7 cellular contexts compared by ENCODE assay signal in the genomic region with DNA sequence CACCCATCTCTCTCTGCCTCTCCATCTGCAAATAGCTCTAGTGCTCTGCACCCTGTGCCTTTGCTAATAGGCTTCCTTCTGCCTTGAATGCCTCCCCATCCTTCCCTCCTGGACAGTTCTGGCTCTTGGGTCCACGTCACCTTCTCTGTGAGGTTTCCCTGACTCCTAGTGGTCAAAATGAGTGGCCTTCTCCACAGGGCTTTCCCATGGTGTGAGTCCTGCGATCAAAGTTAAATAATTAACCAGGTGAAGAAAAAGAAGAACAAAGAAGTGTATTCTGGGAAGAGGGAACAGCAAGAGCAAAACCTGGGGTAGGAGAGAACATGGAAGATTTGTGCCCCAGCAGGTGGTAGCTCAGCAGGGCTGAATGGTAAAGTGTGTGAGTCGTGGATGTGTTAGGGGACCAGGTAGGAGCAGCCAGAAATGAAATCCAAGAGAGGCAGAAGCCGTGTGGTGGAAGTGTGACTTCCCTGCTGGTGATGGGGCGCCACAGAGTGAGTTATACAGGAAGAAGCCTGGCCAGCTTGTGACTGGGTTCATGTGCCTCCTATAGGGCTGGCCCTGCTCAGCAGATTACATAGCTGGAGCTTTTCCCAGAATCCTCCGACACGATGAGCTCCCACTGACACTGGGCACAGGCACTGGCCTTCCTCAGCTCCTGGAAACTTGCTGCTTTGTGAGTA.
DNase-seq lines count a peak whose midpoint lies in the region; ATAC-seq and TF ChIP-seq lines count a peak whose summit lies in the region.

No MANE protein-coding gene starts in this region.

- no peak overlapping the region for H3K56ac ChIP-seq in H9 (ENCODE audit: insufficient read length, low read depth, low read length)

- H2AK5ac ChIP-seq in H9 (ENCODE audit: insufficient read length, low read length) = no peak overlapping the region

- no peak overlapping the region for H3K14ac ChIP-seq in H9 (ENCODE audit: insufficient read depth, low read length)

- H3K4me3 Mint-ChIP-seq in H9 = no peak overlapping the region
- H3K4me3 Mint-ChIP-seq in WTC11 = no peak overlapping the region

- WGBS in H9 (ENCODE audit: extremely low coverage, insufficient read length, low lambda C conversion rate) = no CpG with 5 or more reads among the region's 7 CpGs

- no peak overlapping the region for H3K4me2 ChIP-seq in H9 (ENCODE audit: insufficient read depth, insufficient read length, low read length)

- no peak overlapping the region for H4K91ac ChIP-seq in H9 (ENCODE audit: insufficient read length, low read depth, low read length)

- no peak overlapping the region for H3T11ph ChIP-seq in H9 (ENCODE audit: low read length)

- TF ChIP-seq CTCF in H9 (conservative IDR thresholded peaks at IDR 0.05) (peak; percentile 43; the same call in 1 of the 3 replicates), WTC11 (IDR thresholded peaks at IDR 0.05) (no peak)

- no peaks in the 10 kb centered on the region for H3K27me3 ChIP-seq in H9 (ENCODE audit: insufficient read depth, low read length)

- H3K4ac ChIP-seq in H9 (ENCODE audit: low read depth, low read length) = no peak overlapping the region

- H2BK120ac ChIP-seq in H9 (ENCODE audit: low read depth, low read length, poor library complexity, severe bottlenecking) = no peak overlapping the region

- peaks cover 8% of the 10 kb centered on the region for H3K27me3 Mint-ChIP-seq in H9 (ENCODE audit: low read depth)
- no peaks in the 10 kb centered on the region for H3K27me3 Mint-ChIP-seq in WTC11 (ENCODE audit: low read depth)

- H2BK20ac ChIP-seq in H9 (ENCODE audit: low read depth, low read length, poor library complexity, severe bottlenecking) = no peak overlapping the region

- ATAC-seq in WTC11 = peak; percentile 71
- peak; percentile 70 to 78 for ATAC-seq in left cardiac atrium

- H2AFZ ChIP-seq in H9 (ENCODE audit: low read length) = no peak overlapping the region

- no peak overlapping the region for H3K18ac ChIP-seq in H9 (ENCODE audit: insufficient read length, low read depth, low read length)

- H3K36me3 Mint-ChIP-seq in H9 (ENCODE audit: insufficient read depth in 1 of 3, low read depth in 3 of 3) (no peaks in the 10 kb centered on the region; a peak in 1 of 7 replicates), WTC11 (no peaks in the 10 kb centered on the region)

- H3K23ac ChIP-seq in H9 (ENCODE audit: insufficient read length, low read depth, low read length) = no peak overlapping the region

- no peak overlapping the region for H4K5ac ChIP-seq in H9 (ENCODE audit: insufficient read length, low read depth, low read length)

- H3K79me2 ChIP-seq in H9 (ENCODE audit: insufficient read depth, low read length) = no peaks in the 10 kb centered on the region

- no peak overlapping the region for H3K27ac ChIP-seq in H9 (ENCODE audit: insufficient read length, low read depth, low read length)

- no peaks in the 10 kb centered on the region for H3K9me3 ChIP-seq in H9 (ENCODE audit: control insufficient read depth, low read depth, low read length)

- no peaks in the 10 kb centered on the region for H3K4me1 ChIP-seq in H9 (ENCODE audit: insufficient read depth, low read length)

- no peak overlapping the region for H2BK12ac ChIP-seq in H9 (ENCODE audit: insufficient read length, low read depth, low read length)

- no peak overlapping the region for H2BK5ac ChIP-seq in H9 (ENCODE audit: insufficient read length, low read length)

- no peak overlapping the region for H2BK15ac ChIP-seq in H9 (ENCODE audit: low read depth, low read length)

- H3K9me3 Mint-ChIP-seq in H9 (peaks cover 4 to 7% of the 10 kb centered on the region in 2 experiments; a peak in 4 of 5 replicates), WTC11 (no peaks in the 10 kb centered on the region)

- no peaks in the 10 kb centered on the region for H3K23me2 ChIP-seq in H9 (ENCODE audit: insufficient read length, low read depth, low read length, poor library complexity, severe bottlenecking)

- H4K20me1 ChIP-seq in H9 (ENCODE audit: control insufficient read depth, insufficient read depth, insufficient read length) = no peaks in the 10 kb centered on the region

- DNase-seq in H9 (peak; percentile 39), WTC11 (ENCODE audit: low spot score) (no peak), left cardiac atrium (no peak), superior temporal gyrus (ENCODE audit: extremely low spot score) (peak; percentile 11), NOMO-1 treated with DMSO at 0.1 percent for 48 hours (lab: John Stamatoyannopoulos, UW; ENCODE audit: unreplicated experiment) (no peak), NCI-H524 (lab: John Stamatoyannopoulos, UW) (no peak)
- no peak for DNase-seq in activated CD8-positive, alpha-beta memory T cell treated with anti-CD3 and anti-CD28 coated beads, Interleukin-2, amount 50 U/mL, for 48 hours

- no peak overlapping the region for H4K8ac ChIP-seq in H9 (replicated peaks; ENCODE audit: insufficient read length, low read depth, low read length)

- CTCF ChIA-PET in WTC11 (lab: Charles Lee) = interaction anchor here (0.6 to 1.7 kb wide), 6 partner anchors 41 to 265 kb away, joined by 3 to 9 read pairs (median 4); no protein-coding TSS in a partner anchor

- H3K9ac ChIP-seq in H9 (ENCODE audit: extremely low read depth, insufficient read length, low read length) = no peak overlapping the region

- intact Hi-C loops in left cardiac atrium (cut with DNase I) = no loop called here

- POLR2A ChIA-PET in WTC11 (lab: Charles Lee) = no interaction called here

- H3K79me1 ChIP-seq in H9 (ENCODE audit: insufficient read depth, low read depth, low read length, poor library complexity, severe bottlenecking) = no peaks in the 10 kb centered on the region

- peak overlapping the region in 1 of 3 experiments; percentile 12; a peak in 2 of 7 replicates for H3K27ac Mint-ChIP-seq in H9
- no peak overlapping the region for H3K27ac Mint-ChIP-seq in WTC11

- H3K4me1 Mint-ChIP-seq in H9 = peaks cover 0 to 8% of the 10 kb centered on the region in 2 experiments; a peak in 2 of 4 replicates
- H3K4me1 Mint-ChIP-seq in WTC11 = no peaks in the 10 kb centered on the region

TF ChIP-seq in WTC11, 78 proteins besides CTCF, POLR2A, EP300 and RAD21:
- TF ChIP-seq ETV6 (CRISPR knock-in tag; IDR thresholded peaks at IDR 0.05) = no peak
- TF ChIP-seq, protein P1, sequence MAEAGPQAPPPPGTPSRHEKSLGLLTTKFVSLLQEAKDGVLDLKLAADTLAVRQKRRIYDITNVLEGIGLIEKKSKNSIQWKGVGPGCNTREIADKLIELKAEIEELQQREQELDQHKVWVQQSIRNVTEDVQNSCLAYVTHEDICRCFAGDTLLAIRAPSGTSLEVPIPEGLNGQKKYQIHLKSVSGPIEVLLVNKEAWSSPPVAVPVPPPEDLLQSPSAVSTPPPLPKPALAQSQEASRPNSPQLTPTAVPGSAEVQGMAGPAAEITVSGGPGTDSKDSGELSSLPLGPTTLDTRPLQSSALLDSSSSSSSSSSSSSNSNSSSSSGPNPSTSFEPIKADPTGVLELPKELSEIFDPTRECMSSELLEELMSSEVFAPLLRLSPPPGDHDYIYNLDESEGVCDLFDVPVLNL (CRISPR knock-in tag; IDR thresholded peaks at IDR 0.05; ENCODE audit: borderline replicate concordance, low read depth) = no peak
- TF ChIP-seq, protein P2, sequence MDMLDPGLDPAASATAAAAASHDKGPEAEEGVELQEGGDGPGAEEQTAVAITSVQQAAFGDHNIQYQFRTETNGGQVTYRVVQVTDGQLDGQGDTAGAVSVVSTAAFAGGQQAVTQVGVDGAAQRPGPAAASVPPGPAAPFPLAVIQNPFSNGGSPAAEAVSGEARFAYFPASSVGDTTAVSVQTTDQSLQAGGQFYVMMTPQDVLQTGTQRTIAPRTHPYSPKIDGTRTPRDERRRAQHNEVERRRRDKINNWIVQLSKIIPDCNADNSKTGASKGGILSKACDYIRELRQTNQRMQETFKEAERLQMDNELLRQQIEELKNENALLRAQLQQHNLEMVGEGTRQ (CRISPR knock-in tag; IDR thresholded peaks at IDR 0.05) = no peak
- TF ChIP-seq TCF7 (CRISPR knock-in tag; IDR thresholded peaks at IDR 0.05; ENCODE audit: low read depth) = no peak
- TF ChIP-seq RORB (CRISPR knock-in tag; IDR thresholded peaks at IDR 0.05) = no peak
- TF ChIP-seq CBFB (CRISPR knock-in tag; IDR thresholded peaks at IDR 0.05; ENCODE audit: low read depth) = no peak
- TF ChIP-seq ZBTB21 (CRISPR knock-in tag; IDR thresholded peaks at IDR 0.05; ENCODE audit: borderline replicate concordance) = no peak
- no peak for TF ChIP-seq TEAD1 (CRISPR knock-in tag; IDR thresholded peaks at IDR 0.05)
- TF ChIP-seq NR1H2 (CRISPR knock-in tag; IDR thresholded peaks at IDR 0.05) = no peak
- TF ChIP-seq KAT7 (CRISPR knock-in tag; IDR thresholded peaks at IDR 0.05; ENCODE audit: borderline replicate concordance) = no peak
- no peak for TF ChIP-seq ZNF416 (CRISPR knock-in tag; IDR thresholded peaks at IDR 0.05)
- TF ChIP-seq ZNF671 (CRISPR knock-in tag; IDR thresholded peaks at IDR 0.05) = no peak
- TF ChIP-seq ZNF138 (CRISPR knock-in tag; conservative IDR thresholded peaks at IDR 0.05) = no peak
- TF ChIP-seq, protein P3, sequence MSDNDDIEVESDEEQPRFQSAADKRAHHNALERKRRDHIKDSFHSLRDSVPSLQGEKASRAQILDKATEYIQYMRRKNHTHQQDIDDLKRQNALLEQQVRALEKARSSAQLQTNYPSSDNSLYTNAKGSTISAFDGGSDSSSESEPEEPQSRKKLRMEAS (CRISPR knock-in tag; IDR thresholded peaks at IDR 0.05) = no peak
- no peak for TF ChIP-seq ZNF232 (CRISPR knock-in tag; IDR thresholded peaks at IDR 0.05)
- TF ChIP-seq, protein P4, sequence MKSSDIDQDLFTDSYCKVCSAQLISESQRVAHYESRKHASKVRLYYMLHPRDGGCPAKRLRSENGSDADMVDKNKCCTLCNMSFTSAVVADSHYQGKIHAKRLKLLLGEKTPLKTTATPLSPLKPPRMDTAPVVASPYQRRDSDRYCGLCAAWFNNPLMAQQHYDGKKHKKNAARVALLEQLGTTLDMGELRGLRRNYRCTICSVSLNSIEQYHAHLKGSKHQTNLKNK (CRISPR knock-in tag; IDR thresholded peaks at IDR 0.05) = no peak
- TF ChIP-seq JAZF1 (CRISPR knock-in tag; IDR thresholded peaks at IDR 0.05) = no peak
- no peak for TF ChIP-seq ZNF317 (CRISPR knock-in tag; IDR thresholded peaks at IDR 0.05; ENCODE audit: borderline replicate concordance, low read depth)
TF ChIP-seq in WTC11: peak in this region for 0.

Comparison
In these comparisons a context has a peak if more than half of its experiments do, and no peak if none do; other contexts are left out.
1. DNase-seq: peak in H9 (single experiment) and superior temporal gyrus (single experiment); none in WTC11 (single experiment), left cardiac atrium (single experiment), NOMO-1 treated with DMSO at 0.1 percent for 48 hours (single experiment), activated CD8-positive, alpha-beta memory T cell treated with anti-CD3 and anti-CD28 coated beads, Interleukin-2, amount 50 U/mL, for 48 hours (single experiment) and NCI-H524 (0 of 2).